Comparison of ENCODE assay signal across 22 cellular contexts in the genomic region with DNA sequence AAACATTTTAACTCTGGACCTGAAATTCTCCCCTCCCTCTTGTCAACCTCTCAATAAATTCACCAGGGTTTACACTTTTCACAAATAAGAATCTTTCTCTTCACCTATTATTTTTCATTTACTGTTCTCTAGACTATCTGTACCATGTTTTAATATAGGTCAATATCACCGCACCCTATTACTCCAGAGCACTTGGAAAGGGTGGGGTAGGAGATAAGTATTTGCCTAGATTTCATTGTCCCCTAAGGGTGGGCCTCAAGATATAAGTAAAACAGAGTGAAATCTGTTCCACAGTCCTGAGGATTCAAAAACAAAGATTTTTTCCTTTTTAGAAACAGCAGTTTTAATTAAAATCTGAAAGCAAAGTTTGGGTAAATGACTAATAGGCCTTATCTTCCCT.
"Had no signal": no experiment of that assay in that cellular context is flagged by ENCODE, and none has a peak within 500 bp of the region (broad histone marks: within the 10 kb centered on the region; RNA-seq: fewer than 3 reads in every experiment).

No MANE protein-coding gene starts in this region.

- H3K4me3 ChIP-seq: cardiac muscle cell, esophagus squamous epithelium, psoas muscle, skin epidermis, stomach, vagina had no signal

- DNase-seq: cerebellar nuclear complex; effector memory CD8-positive, alpha-beta T cell; esophagus squamous epithelium; foreskin fibroblast; head of caudate nucleus; naive B cell; psoas muscle; retina; stimulated activated CD4-positive, alpha-beta T cell treated with anti-CD3 and anti-CD28 coated beads, Interleukin-2, amount 100 ng/mL, for 24 hours; stimulated activated CD4-positive, alpha-beta T cell treated with anti-CD3 and anti-CD28 coated beads, Interleukin-4, amount 100 ng/mL, for 4 hours; stimulated activated naive CD4-positive, alpha-beta T cell; stomach; substantia nigra; trophoblast cell had no signal

- H3K36me3 Mint-ChIP-seq: memory B cell, naive B cell had no signal

- H3K9me3 Mint-ChIP-seq: dendritic cell treated with granulocyte-macrophage colony-stimulating factor and Interleukin-4, amounts not matched to agents 40 ng/mL and 50 ng/mL, for 4 days; effector memory CD8-positive, alpha-beta T cell; memory B cell; naive B cell; nephron had no signal

- H3K4me3 Mint-ChIP-seq: dendritic cell treated with granulocyte-macrophage colony-stimulating factor and Interleukin-4, amounts not matched to agents 40 ng/mL and 50 ng/mL, for 4 days; effector memory CD8-positive, alpha-beta T cell; memory B cell; naive B cell; nephron had no signal

- H3K27ac Mint-ChIP-seq: dendritic cell treated with granulocyte-macrophage colony-stimulating factor and Interleukin-4, amounts not matched to agents 40 ng/mL and 50 ng/mL, for 4 days; effector memory CD8-positive, alpha-beta T cell; memory B cell; naive B cell had no signal

- ATAC-seq: effector memory CD8-positive, alpha-beta T cell; psoas muscle; sciatic nerve had no signal

- H3K27me3 ChIP-seq: cardiac muscle cell, esophagus squamous epithelium, stomach, vagina had no signal

- H3K27me3 Mint-ChIP-seq: dendritic cell treated with granulocyte-macrophage colony-stimulating factor and Interleukin-4, amounts not matched to agents 40 ng/mL and 50 ng/mL, for 4 days; effector memory CD8-positive, alpha-beta T cell; memory B cell; naive B cell had no signal

- H3K36me3 ChIP-seq: stomach, vagina had no signal

- H3K4me1 ChIP-seq: parathyroid adenoma had no signal

- H3K9me3 ChIP-seq: esophagus squamous epithelium, psoas muscle, stomach, vagina had no signal

- H3K27ac ChIP-seq: parathyroid adenoma, vagina had no signal

- H3K4me1 Mint-ChIP-seq: memory B cell, naive B cell had no signal
